ENCODE assay signal across 1 cellular context in the genomic region with DNA sequence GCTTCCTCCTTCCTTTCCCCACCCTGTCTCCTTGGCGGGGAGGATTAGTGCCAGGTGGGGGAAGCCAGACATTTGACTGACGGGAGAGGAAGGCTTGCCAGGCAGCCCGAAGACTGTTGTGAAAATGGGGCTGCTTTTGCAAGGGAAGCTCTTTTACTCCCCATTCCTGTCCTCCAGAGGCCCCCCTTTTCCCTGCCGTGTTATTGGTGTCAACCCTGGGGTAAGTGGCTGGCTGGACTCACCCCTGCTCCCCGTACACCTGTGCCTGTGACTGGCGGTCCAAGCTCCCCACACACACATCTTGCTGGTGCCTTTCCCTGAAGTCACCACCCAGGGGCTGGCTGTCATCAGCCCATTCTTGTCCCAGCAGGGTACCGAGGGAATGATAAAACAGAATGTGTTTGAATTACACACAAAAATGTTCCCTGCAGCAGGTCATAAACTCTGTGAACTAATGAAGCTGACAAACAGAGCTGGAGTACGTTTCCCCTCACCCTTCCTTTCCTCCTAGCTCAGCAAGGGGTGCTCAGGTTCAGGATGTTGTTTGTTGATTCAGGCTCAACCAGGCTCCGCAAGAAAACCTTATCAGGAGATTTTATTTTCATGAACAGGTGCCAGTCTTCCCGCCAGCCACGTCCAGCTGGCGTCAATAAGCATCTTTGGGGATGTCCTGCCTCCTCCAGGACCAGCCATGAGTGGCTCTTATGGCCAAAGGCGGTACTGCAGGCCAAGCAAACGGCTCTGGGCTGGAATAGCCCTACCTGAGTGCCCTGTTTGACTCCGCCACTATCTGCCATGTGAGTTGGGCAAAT.
A peak's percentile ranks its signal among the peaks of the same experiment; 100 is the strongest.
TF ChIP-seq lines count a peak whose summit lies in the region.

No MANE protein-coding gene starts in this region.

TF ChIP-seq in HEK293, 187 proteins besides CTCF, POLR2A, EP300 and RAD21 (continued from another document and continues in another):
- TF ChIP-seq, protein P1, sequence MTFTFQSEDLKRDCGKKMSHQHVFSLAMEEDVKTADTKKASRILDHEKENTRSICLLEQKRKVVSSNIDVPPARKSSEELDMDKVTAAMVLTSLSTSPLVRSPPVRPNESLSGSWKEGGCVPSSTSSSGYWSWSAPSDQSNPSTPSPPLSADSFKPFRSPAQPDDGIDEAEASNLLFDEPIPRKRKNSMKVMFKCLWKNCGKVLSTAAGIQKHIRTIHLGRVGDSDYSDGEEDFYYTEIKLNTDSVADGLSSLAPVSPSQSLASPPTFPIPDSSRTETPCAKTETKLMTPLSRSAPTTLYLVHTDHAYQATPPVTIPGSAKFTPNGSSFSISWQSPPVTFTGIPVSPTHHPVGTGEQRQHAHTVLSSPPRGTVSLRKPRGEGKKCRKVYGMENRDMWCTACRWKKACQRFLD (tag by site-specific recombination; IDR thresholded peaks at IDR 0.05) = no peak
- no peak for TF ChIP-seq ZNF202 (tag by site-specific recombination; IDR thresholded peaks at IDR 0.05; ENCODE audit: borderline replicate concordance)
- no peak for TF ChIP-seq ZNF239 (tag by site-specific recombination; IDR thresholded peaks at IDR 0.05)
- TF ChIP-seq, protein P2, sequence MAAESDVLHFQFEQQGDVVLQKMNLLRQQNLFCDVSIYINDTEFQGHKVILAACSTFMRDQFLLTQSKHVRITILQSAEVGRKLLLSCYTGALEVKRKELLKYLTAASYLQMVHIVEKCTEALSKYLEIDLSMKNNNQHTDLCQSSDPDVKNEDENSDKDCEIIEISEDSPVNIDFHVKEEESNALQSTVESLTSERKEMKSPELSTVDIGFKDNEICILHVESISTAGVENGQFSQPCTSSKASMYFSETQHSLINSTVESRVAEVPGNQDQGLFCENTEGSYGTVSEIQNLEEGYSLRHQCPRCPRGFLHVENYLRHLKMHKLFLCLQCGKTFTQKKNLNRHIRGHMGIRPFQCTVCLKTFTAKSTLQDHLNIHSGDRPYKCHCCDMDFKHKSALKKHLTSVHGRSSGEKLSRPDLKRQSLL (tag by site-specific recombination; IDR thresholded peaks at IDR 0.05) = peak; percentile 88; the same call in 1 of the 2 replicates
- TF ChIP-seq, protein P3, sequence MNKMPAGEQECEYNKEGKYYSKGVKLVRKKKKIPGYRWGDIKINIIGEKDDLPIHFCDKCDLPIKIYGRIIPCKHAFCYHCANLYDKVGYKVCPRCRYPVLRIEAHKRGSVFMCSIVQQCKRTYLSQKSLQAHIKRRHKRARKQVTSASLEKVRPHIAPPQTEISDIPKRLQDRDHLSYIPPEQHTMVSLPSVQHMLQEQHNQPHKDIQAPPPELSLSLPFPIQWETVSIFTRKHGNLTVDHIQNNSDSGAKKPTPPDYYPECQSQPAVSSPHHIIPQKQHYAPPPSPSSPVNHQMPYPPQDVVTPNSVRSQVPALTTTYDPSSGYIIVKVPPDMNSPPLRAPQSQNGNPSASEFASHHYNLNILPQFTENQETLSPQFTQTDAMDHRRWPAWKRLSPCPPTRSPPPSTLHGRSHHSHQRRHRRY (tag by site-specific recombination; IDR thresholded peaks at IDR 0.05) = peak; percentile 94; the same call in 1 of the 2 replicates
- TF ChIP-seq GLIS1 (tag by site-specific recombination; IDR thresholded peaks at IDR 0.05) = peak; percentile 100
- TF ChIP-seq, protein P4, sequence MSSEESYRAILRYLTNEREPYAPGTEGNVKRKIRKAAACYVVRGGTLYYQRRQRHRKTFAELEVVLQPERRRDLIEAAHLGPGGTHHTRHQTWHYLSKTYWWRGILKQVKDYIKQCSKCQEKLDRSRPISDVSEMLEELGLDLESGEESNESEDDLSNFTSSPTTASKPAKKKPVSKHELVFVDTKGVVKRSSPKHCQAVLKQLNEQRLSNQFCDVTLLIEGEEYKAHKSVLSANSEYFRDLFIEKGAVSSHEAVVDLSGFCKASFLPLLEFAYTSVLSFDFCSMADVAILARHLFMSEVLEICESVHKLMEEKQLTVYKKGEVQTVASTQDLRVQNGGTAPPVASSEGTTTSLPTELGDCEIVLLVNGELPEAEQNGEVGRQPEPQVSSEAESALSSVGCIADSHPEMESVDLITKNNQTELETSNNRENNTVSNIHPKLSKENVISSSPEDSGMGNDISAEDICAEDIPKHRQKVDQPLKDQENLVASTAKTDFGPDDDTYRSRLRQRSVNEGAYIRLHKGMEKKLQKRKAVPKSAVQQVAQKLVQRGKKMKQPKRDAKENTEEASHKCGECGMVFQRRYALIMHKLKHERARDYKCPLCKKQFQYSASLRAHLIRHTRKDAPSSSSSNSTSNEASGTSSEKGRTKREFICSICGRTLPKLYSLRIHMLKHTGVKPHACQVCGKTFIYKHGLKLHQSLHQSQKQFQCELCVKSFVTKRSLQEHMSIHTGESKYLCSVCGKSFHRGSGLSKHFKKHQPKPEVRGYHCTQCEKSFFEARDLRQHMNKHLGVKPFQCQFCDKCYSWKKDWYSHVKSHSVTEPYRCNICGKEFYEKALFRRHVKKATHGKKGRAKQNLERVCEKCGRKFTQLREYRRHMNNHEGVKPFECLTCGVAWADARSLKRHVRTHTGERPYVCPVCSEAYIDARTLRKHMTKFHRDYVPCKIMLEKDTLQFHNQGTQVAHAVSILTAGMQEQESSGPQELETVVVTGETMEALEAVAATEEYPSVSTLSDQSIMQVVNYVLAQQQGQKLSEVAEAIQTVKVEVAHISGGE (tag by site-specific recombination; conservative IDR thresholded peaks at IDR 0.05; ENCODE audit: low read depth) = peak; percentile 39
- peak; percentile 85; the same call in 1 of the 2 replicates for TF ChIP-seq ZNF335 (tag by site-specific recombination; conservative IDR thresholded peaks at IDR 0.05)
- peak; percentile 80 for TF ChIP-seq ZNF610 (tag by site-specific recombination; IDR thresholded peaks at IDR 0.05; ENCODE audit: borderline replicate concordance)
- TF ChIP-seq ZNF600 (tag by site-specific recombination; IDR thresholded peaks at IDR 0.05) = peak; percentile 86
- TF ChIP-seq, protein P5, sequence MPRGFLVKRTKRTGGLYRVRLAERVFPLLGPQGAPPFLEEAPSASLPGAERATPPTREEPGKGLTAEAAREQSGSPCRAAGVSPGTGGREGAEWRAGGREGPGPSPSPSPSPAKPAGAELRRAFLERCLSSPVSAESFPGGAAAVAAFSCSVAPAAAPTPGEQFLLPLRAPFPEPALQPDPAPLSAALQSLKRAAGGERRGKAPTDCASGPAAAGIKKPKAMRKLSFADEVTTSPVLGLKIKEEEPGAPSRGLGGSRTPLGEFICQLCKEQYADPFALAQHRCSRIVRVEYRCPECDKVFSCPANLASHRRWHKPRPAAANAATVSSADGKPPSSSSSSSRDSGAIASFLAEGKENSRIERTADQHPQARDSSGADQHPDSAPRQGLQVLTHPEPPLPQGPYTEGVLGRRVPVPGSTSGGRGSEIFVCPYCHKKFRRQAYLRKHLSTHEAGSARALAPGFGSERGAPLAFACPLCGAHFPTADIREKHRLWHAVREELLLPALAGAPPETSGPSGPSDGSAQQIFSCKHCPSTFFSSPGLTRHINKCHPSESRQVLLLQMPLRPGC (tag by site-specific recombination; IDR thresholded peaks at IDR 0.05) = peak; percentile 79
- peak; percentile 90; the same call in 1 of the 2 replicates for TF ChIP-seq ZNF324 (tag by site-specific recombination; IDR thresholded peaks at IDR 0.05)
- TF ChIP-seq ZNF701 (tag by site-specific recombination; IDR thresholded peaks at IDR 0.05) = peak; percentile 23; the same call in 1 of the 2 replicates
- TF ChIP-seq, protein P6, sequence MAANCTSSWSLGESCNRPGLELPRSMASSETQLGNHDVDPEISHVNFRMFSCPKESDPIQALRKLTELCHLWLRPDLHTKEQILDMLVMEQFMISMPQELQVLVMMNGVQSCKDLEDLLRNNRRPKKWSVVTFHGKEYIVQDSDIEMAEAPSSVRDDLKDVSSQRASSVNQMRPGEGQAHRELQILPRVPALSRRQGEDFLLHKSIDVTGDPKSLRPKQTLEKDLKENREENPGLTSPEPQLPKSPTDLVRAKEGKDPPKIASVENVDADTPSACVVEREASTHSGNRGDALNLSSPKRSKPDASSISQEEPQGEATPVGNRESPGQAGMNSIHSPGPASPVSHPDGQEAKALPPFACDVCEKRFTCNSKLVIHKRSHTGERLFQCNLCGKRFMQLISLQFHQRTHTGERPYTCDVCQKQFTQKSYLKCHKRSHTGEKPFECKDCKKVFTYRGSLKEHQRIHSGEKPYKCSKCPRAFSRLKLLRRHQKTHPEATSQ (tag by site-specific recombination; IDR thresholded peaks at IDR 0.05) = peak; percentile 84; the same call in 1 of the 2 replicates
- peak; percentile 83 for TF ChIP-seq SP7 (tag by site-specific recombination; IDR thresholded peaks at IDR 0.05)
- peak; percentile 94 for TF ChIP-seq ZSCAN16 (tag by site-specific recombination; IDR thresholded peaks at IDR 0.05)
- TF ChIP-seq KLF16 (tag by site-specific recombination; IDR thresholded peaks at IDR 0.05) = peak; percentile 26; the same call in 1 of the 2 replicates
- TF ChIP-seq HOXC10 (CRISPR knock-in tag; IDR thresholded peaks at IDR 0.05) = no peak
- TF ChIP-seq, protein P7, sequence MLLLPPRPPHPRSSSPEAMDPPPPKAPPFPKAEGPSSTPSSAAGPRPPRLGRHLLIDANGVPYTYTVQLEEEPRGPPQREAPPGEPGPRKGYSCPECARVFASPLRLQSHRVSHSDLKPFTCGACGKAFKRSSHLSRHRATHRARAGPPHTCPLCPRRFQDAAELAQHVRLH (tag by site-specific recombination; IDR thresholded peaks at IDR 0.05) = peak; percentile 95
- peak; percentile 47; the same call in 1 of the 2 replicates for TF ChIP-seq KLF8 (tag by site-specific recombination; IDR thresholded peaks at IDR 0.05)
- no peak for TF ChIP-seq ZNF530 (tag by site-specific recombination; IDR thresholded peaks at IDR 0.05; ENCODE audit: low read depth)
- TF ChIP-seq, protein P8, sequence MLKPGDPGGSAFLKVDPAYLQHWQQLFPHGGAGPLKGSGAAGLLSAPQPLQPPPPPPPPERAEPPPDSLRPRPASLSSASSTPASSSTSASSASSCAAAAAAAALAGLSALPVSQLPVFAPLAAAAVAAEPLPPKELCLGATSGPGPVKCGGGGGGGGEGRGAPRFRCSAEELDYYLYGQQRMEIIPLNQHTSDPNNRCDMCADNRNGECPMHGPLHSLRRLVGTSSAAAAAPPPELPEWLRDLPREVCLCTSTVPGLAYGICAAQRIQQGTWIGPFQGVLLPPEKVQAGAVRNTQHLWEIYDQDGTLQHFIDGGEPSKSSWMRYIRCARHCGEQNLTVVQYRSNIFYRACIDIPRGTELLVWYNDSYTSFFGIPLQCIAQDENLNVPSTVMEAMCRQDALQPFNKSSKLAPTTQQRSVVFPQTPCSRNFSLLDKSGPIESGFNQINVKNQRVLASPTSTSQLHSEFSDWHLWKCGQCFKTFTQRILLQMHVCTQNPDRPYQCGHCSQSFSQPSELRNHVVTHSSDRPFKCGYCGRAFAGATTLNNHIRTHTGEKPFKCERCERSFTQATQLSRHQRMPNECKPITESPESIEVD (tag by site-specific recombination; IDR thresholded peaks at IDR 0.05) = peak; percentile 95; the same call in 1 of the 2 replicates
- TF ChIP-seq ZBTB48 (tag by site-specific recombination; IDR thresholded peaks at IDR 0.05) = peak; percentile 75
- peak; percentile 50 for TF ChIP-seq GFI1B (tag by site-specific recombination; IDR thresholded peaks at IDR 0.05)
- TF ChIP-seq ZNF366 (tag by site-specific recombination; conservative IDR thresholded peaks at IDR 0.05) = 0 out of 2 replicates have a peak, but pooled peaks have one; percentile 14
- peak; percentile 96 for TF ChIP-seq FEZF1 (tag by site-specific recombination; IDR thresholded peaks at IDR 0.05)
- TF ChIP-seq ZNF48 (tag by site-specific recombination; IDR thresholded peaks at IDR 0.05) = no peak
- TF ChIP-seq, protein P9, sequence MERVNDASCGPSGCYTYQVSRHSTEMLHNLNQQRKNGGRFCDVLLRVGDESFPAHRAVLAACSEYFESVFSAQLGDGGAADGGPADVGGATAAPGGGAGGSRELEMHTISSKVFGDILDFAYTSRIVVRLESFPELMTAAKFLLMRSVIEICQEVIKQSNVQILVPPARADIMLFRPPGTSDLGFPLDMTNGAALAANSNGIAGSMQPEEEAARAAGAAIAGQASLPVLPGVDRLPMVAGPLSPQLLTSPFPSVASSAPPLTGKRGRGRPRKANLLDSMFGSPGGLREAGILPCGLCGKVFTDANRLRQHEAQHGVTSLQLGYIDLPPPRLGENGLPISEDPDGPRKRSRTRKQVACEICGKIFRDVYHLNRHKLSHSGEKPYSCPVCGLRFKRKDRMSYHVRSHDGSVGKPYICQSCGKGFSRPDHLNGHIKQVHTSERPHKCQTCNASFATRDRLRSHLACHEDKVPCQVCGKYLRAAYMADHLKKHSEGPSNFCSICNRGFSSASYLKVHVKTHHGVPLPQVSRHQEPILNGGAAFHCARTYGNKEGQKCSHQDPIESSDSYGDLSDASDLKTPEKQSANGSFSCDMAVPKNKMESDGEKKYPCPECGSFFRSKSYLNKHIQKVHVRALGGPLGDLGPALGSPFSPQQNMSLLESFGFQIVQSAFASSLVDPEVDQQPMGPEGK (tag by site-specific recombination; IDR thresholded peaks at IDR 0.05) = peak; percentile 70; the same call in 1 of the 2 replicates
- TF ChIP-seq, protein P10, sequence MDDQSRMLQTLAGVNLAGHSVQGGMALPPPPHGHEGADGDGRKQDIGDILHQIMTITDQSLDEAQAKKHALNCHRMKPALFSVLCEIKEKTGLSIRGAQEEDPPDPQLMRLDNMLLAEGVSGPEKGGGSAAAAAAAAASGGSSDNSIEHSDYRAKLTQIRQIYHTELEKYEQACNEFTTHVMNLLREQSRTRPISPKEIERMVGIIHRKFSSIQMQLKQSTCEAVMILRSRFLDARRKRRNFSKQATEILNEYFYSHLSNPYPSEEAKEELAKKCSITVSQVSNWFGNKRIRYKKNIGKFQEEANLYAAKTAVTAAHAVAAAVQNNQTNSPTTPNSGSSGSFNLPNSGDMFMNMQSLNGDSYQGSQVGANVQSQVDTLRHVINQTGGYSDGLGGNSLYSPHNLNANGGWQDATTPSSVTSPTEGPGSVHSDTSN (CRISPR knock-in tag; IDR thresholded peaks at IDR 0.05) = no peak
- no peak for TF ChIP-seq ZNF174 (tag by site-specific recombination; IDR thresholded peaks at IDR 0.05)
- TF ChIP-seq ZNF2 (tag by site-specific recombination; IDR thresholded peaks at IDR 0.05) = peak; percentile 89
- TF ChIP-seq, protein P11, sequence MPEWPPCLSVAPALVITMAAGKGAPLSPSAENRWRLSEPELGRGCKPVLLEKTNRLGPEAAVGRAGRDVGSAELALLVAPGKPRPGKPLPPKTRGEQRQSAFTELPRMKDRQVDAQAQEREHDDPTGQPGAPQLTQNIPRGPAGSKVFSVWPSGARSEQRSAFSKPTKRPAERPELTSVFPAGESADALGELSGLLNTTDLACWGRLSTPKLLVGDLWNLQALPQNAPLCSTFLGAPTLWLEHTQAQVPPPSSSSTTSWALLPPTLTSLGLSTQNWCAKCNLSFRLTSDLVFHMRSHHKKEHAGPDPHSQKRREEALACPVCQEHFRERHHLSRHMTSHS (tag by site-specific recombination; IDR thresholded peaks at IDR 0.05) = peak; percentile 94
- TF ChIP-seq, protein P12, sequence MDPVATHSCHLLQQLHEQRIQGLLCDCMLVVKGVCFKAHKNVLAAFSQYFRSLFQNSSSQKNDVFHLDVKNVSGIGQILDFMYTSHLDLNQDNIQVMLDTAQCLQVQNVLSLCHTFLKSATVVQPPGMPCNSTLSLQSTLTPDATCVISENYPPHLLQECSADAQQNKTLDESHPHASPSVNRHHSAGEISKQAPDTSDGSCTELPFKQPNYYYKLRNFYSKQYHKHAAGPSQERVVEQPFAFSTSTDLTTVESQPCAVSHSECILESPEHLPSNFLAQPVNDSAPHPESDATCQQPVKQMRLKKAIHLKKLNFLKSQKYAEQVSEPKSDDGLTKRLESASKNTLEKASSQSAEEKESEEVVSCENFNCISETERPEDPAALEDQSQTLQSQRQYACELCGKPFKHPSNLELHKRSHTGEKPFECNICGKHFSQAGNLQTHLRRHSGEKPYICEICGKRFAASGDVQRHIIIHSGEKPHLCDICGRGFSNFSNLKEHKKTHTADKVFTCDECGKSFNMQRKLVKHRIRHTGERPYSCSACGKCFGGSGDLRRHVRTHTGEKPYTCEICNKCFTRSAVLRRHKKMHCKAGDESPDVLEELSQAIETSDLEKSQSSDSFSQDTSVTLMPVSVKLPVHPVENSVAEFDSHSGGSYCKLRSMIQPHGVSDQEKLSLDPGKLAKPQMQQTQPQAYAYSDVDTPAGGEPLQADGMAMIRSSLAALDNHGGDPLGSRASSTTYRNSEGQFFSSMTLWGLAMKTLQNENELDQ (tag by site-specific recombination; IDR thresholded peaks at IDR 0.05; ENCODE audit: low read depth) = peak; percentile 61; the same call in 1 of the 2 replicates
